In genomic region chr16:23518435-23518891, GRCh38 we compare ENCODE assay signal across 11 cellular contexts. TPM values are rescaled to one million over a fixed set of nuclear protein-coding genes. Genes with fewer than 3 reads are reported as not detected.
A peak's percentile ranks its signal among the peaks of the same experiment; 100 is the strongest.
DNase-seq lines count a peak whose midpoint lies in the region; ATAC-seq and TF ChIP-seq lines count a peak whose summit lies in the region.
"Had no signal": no experiment of that assay in that cellular context is flagged by ENCODE, and none has a peak within 500 bp of the region (broad histone marks: within the 10 kb centered on the region; RNA-seq: fewer than 3 reads in every experiment).

No MANE protein-coding gene starts in this region.

- H3K4me3 ChIP-seq in HEK293 (ENCODE audit: low read depth, low read length): no peak overlapping the region
- no peak overlapping the region for H3K4me3 ChIP-seq in left lung
- H3K4me3 ChIP-seq in right atrium auricular region: no peak overlapping the region

- CTCF ChIA-PET in HEK293 (lab: Yijun Ruan, JAX): no interaction called here

- H3K27me3 ChIP-seq in left lung (no peaks in the 10 kb centered on the region), right atrium auricular region (no peaks in the 10 kb centered on the region)

- TF ChIP-seq CTCF in HEK293 (tag by site-specific recombination; IDR thresholded peaks at IDR 0.05): no peak
- no peak for TF ChIP-seq CTCF in left lung (IDR thresholded peaks at IDR 0.05)
- no peak for TF ChIP-seq CTCF in right atrium auricular region (IDR thresholded peaks at IDR 0.05)

- peaks cover 4 to 31% of the 10 kb centered on the region in 2 experiments; a peak in 2 of 3 replicates for H3K36me3 ChIP-seq in HEK293 (ENCODE audit: control insufficient read depth in 2 of 2, insufficient read depth in 1 of 2, low read length in 2 of 2)
- peaks cover 0 to 27% of the 10 kb centered on the region in 2 donors for H3K36me3 ChIP-seq in left lung
- H3K36me3 ChIP-seq in right atrium auricular region: peaks cover 26% of the 10 kb centered on the region

- TF ChIP-seq POLR2A in GM18505 (IDR thresholded peaks at IDR 0.05; ENCODE audit: borderline replicate concordance, extremely low read depth, insufficient read depth, insufficient read length): no peak

- ATAC-seq in GM18505 (IDR thresholded peaks at IDR 0.05; ENCODE audit: unreplicated experiment): peak; percentile 42
- peak; percentile 34 for ATAC-seq in left lung
- ATAC-seq in HG02938 (IDR thresholded peaks at IDR 0.05; ENCODE audit: unreplicated experiment): no peak

- H3K9me3 ChIP-seq in HEK293 (ENCODE audit: control insufficient read depth, insufficient read depth, low read depth, low read length): no peaks in the 10 kb centered on the region
- H3K9me3 ChIP-seq in left lung: no peaks in the 10 kb centered on the region
- H3K9me3 ChIP-seq in right atrium auricular region: no peaks in the 10 kb centered on the region

- no peak overlapping the region for H3K27ac ChIP-seq in HEK293 (ENCODE audit: extremely low read depth, low read depth, low read length)
- H3K27ac ChIP-seq in left lung: peak overlapping the region in 1 of 2 donors; percentile 5
- H3K27ac ChIP-seq in right atrium auricular region: no peak overlapping the region

- DNase-seq in NOMO-1 treated with DMSO at 0.1 percent for 48 hours (lab: John Stamatoyannopoulos, UW; ENCODE audit: unreplicated experiment): peak; percentile 97
- no peak for DNase-seq in left lung
- DNase-seq in dedifferentiated amniotic fluid mesenchymal stem cell (ENCODE audit: extremely low spot score): no peak
- DNase-seq in D341Med (ENCODE audit: low spot score): no peak
- DNase-seq in right atrium auricular region (ENCODE audit: low spot score): no peak
- DNase-seq: DND-41, head of caudate nucleus, NCI-H2107 had no signal

- POLR2A ChIA-PET in HEK293 (lab: Yijun Ruan, JAX): no interaction called here

- H3K4me1 ChIP-seq in HEK293 (ENCODE audit: control insufficient read depth, insufficient read depth, low read length) (no peaks in the 10 kb centered on the region), left lung (peaks cover 0 to 32% of the 10 kb centered on the region in 2 donors), right atrium auricular region (no peaks in the 10 kb centered on the region)

- intact Hi-C loops in left lung (cut with DNase I): no loop called here

TF ChIP-seq in HEK293, 187 proteins besides CTCF, POLR2A, EP300 and RAD21:
- TF ChIP-seq KLF1 (tag by site-specific recombination; IDR thresholded peaks at IDR 0.05) (peak; percentile 82), KLF10 (tag by site-specific recombination; IDR thresholded peaks at IDR 0.05) (0 out of 2 replicates have a peak, but pooled peaks have one; percentile 19), AEBP2 (tag by site-specific recombination; IDR thresholded peaks at IDR 0.05; ENCODE audit: borderline replicate concordance) (no peak), ZNF433 (tag by site-specific recombination; IDR thresholded peaks at IDR 0.05; ENCODE audit: low read depth) (no peak), SP7 (tag by site-specific recombination; IDR thresholded peaks at IDR 0.05) (0 out of 2 replicates have a peak, but pooled peaks have one; percentile 12)

RNA-seq across cellular contexts. Expression of gene GGA2, which starts 8.2 kb away (rescaled TPM):
- 100 to 1,000 TPM; 125 to 133 TPM for total RNA-seq in left lung
- total RNA-seq in right atrium auricular region: 10 to 100 TPM; 25.0 to 59.3 TPM

RNA-seq across cellular contexts. Expression of gene EARS2, which starts 38.7 kb away (rescaled TPM):
- 10 to 100 TPM; 16.3 to 22.9 TPM for total RNA-seq in left lung
- 10 to 100 TPM; 15.3 to 18.1 TPM for total RNA-seq in right atrium auricular region

RNA-seq across cellular contexts. Expression of gene UBFD1, which starts 39.1 kb away (rescaled TPM):
- total RNA-seq in left lung: 10 to 100 TPM; 51.9 to 69.3 TPM
- total RNA-seq in right atrium auricular region: 10 to 100 TPM; 85.5 to 93.9 TPM
